In genomic region chr1:7980984-7981383, GRCh38 we compare ENCODE assay signal across 22 cellular contexts. TPM values are rescaled to one million over a fixed set of nuclear protein-coding genes. Genes with fewer than 3 reads are reported as not detected.
"Had no signal": no experiment of that assay in that cellular context is flagged by ENCODE, and none has a peak within 500 bp of the region (broad histone marks: within the 10 kb centered on the region; RNA-seq: fewer than 3 reads in every experiment).

No MANE protein-coding gene starts in this region.

- H3K9me3 ChIP-seq: neutrophil, ovary, prostate gland, spleen, stomach, transverse colon had no signal

- H3K27me3 ChIP-seq: cardiac muscle cell, neutrophil, ovary, spleen, stomach, transverse colon had no signal

- H3K9me3 Mint-ChIP-seq: activated naive CD4-positive, alpha-beta T cell treated with anti-CD3 and anti-CD28 coated beads for 36 hours; endodermal cell; naive thymus-derived CD8-positive, alpha-beta T cell; T-cell; T-helper 2 cell treated with Interferon-gamma antibody and Interleukin-4, amounts not matched to agents 5 μg/mL and 100 μg/mL, for 36 hours had no signal

- H3K4me3 Mint-ChIP-seq: activated naive CD4-positive, alpha-beta T cell treated with anti-CD3 and anti-CD28 coated beads for 36 hours; endodermal cell; naive thymus-derived CD8-positive, alpha-beta T cell; T-cell; T-helper 2 cell treated with Interferon-gamma antibody and Interleukin-4, amounts not matched to agents 5 μg/mL and 100 μg/mL, for 36 hours had no signal

- ATAC-seq: naive thymus-derived CD8-positive, alpha-beta T cell; SK-N-SH treated with all-trans-retinoic acid at 6 μM for 48 hours; T-cell had no signal

- H3K4me1 ChIP-seq: prostate gland had no signal

- H3K36me3 ChIP-seq: ovary had no signal

- DNase-seq: activated CD4-positive, alpha-beta T cell treated with anti-CD3 and anti-CD28 coated beads, Interleukin-2, amount 50 U/mL, for 48 hours; activated CD4-positive, CD25-positive, alpha-beta regulatory T cell treated with anti-CD3 and anti-CD28 coated beads, Interleukin-2, amount 50 U/mL, for 72 hours; activated effector memory CD4-positive, alpha-beta T cell treated with Interleukin-2 at 50 U/mL for 16 hours; activated naive CD4-positive, alpha-beta T cell treated with anti-CD3 and anti-CD28 coated beads for 36 hours; cortex of kidney; endodermal cell; naive thymus-derived CD8-positive, alpha-beta T cell; spleen; stimulated activated CD4-positive, alpha-beta T cell treated with anti-CD3 and anti-CD28 coated beads, Interleukin-4, amount 100 ng/mL, for 1 hour; stomach; T-cell; transverse colon; WERI-Rb-1 had no signal

- H3K27ac Mint-ChIP-seq: activated naive CD4-positive, alpha-beta T cell treated with anti-CD3 and anti-CD28 coated beads for 36 hours; endodermal cell; T-cell; T-helper 2 cell treated with Interferon-gamma antibody and Interleukin-4, amounts not matched to agents 5 μg/mL and 100 μg/mL, for 36 hours had no signal

- H3K27ac ChIP-seq: cardiac muscle cell, neutrophil, ovary, prostate gland, spleen, stomach, transverse colon, WERI-Rb-1 had no signal

- H3K4me3 ChIP-seq: cardiac muscle cell, lung, ovary, prostate gland, spleen, stomach, transverse colon had no signal

- H3K27me3 Mint-ChIP-seq: naive thymus-derived CD8-positive, alpha-beta T cell; T-cell had no signal

RNA-seq across cellular contexts. Expression of gene TNFRSF9, which starts 40.3 kb away (rescaled TPM):
- total RNA-seq: cardiac muscle cell, cerebellum, endodermal cell, prostate gland, temporal lobe had no signal
- polyA plus RNA-seq: cardiac muscle cell had no signal
